ENCODE assay signal across 10 cellular contexts in the genomic region with DNA sequence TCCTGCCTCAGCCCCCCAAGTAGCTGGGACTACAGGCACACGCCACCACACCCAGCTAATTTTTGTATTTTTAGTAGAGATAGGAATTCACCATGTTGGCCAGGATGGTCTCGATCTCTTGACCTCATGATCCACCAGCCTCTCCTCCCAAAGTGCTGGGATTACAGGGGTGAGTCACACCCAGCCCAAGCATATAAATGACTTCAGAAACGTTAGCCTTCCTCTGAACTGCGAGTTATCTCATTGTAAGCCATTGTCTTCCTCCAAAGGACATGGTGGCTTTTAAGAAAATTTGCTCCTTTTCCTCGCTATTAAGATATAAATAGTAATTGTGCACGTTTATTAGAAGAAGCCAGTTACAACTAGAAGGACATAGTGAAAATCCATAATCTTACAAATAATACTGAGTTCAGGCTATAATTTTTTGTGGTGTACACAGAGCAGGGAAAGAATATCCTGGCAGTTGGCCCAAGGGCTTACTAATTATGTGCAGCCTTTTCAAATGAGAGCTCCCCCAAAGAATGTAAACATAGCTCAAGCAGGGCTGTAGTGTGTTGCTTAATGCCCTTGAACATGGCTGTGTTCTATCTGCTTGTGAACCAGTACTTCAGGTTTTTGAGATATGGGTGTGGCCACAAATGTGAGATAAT.
DNase-seq lines count a peak whose midpoint lies in the region; ATAC-seq and TF ChIP-seq lines count a peak whose summit lies in the region.
"Had no signal": no experiment of that assay in that cellular context is flagged by ENCODE, and none has a peak within 500 bp of the region (broad histone marks: within the 10 kb centered on the region; RNA-seq: fewer than 3 reads in every experiment).

No MANE protein-coding gene starts in this region.

- TF ChIP-seq RAD21 in HCT116 (IDR thresholded peaks at IDR 0.05; ENCODE audit: low read depth), result no peak

- DNase-seq in HCT116 (ENCODE audit: low read depth, low spot score) (peak; percentile 10), NCI-H226 (peak; percentile 84), epithelial cell of esophagus (ENCODE audit: low read depth) (peak; percentile 97), skeletal muscle cell (ENCODE audit: low read depth) (peak; percentile 86), sciatic nerve (ENCODE audit: low spot score) (no peak)
- DNase-seq: spleen had no signal

- no peak for TF ChIP-seq POLR2A in HCT116 (IDR thresholded peaks at IDR 0.05; ENCODE audit: borderline replicate concordance, extremely low read depth, insufficient read depth, insufficient read length)

- ATAC-seq in HCT116 (peak; percentile 70; the same call in 1 of the 2 replicates), sciatic nerve (no peak), GM18511 (IDR thresholded peaks at IDR 0.05; ENCODE audit: unreplicated experiment) (no peak), GM21528 (IDR thresholded peaks at IDR 0.05; ENCODE audit: low FRiP score, unreplicated experiment) (no peak), HG03432 (IDR thresholded peaks at IDR 0.05; ENCODE audit: unreplicated experiment) (no peak)

- POLR2A ChIA-PET in HCT116 (lab: Charles Lee), result interaction anchor here (1.2 kb wide), 1 partner anchor 22 kb away, joined by 5 read pairs; no protein-coding TSS in a partner anchor

- H3K4me3 ChIP-seq in HCT116 (replicated peaks in 1 of 2; ENCODE audit: low read depth in 1 of 2, low read length in 2 of 2) (no peak overlapping the region), epithelial cell of esophagus (ENCODE audit: low read length) (no peak overlapping the region), skeletal muscle cell (ENCODE audit: low read depth, low read length) (no peak overlapping the region)
- H3K4me3 ChIP-seq: Peyer's patch, spleen had no signal

- H3K27ac ChIP-seq in HCT116 (ENCODE audit: low read depth, low read length), result peak overlapping the region; percentile 15; the same call in 1 of the 2 replicates
- H3K27ac ChIP-seq: spleen had no signal

- no peak overlapping the region for H3K9ac ChIP-seq in HCT116 (ENCODE audit: low read length)

- H3K9me3 ChIP-seq in HCT116 (ENCODE audit: control insufficient read depth in 1 of 2, insufficient read depth in 1 of 2, low read depth in 1 of 2, low read length in 2 of 2), result no peaks in the 10 kb centered on the region
- H3K9me3 ChIP-seq: Peyer's patch, spleen had no signal

- H3K79me2 ChIP-seq in HCT116 (ENCODE audit: insufficient read depth, low read length), result no peaks in the 10 kb centered on the region

- no peak overlapping the region for H2AFZ ChIP-seq in HCT116 (ENCODE audit: low read depth, low read length, poor library complexity, severe bottlenecking)

- no peak for TF ChIP-seq CTCF in HCT116 (IDR thresholded peaks at IDR 0.05 in 2 of 3, conservative IDR thresholded peaks at IDR 0.05 in 1 of 3; ENCODE audit: borderline replicate concordance in 1 of 3, insufficient read depth in 1 of 3, low read depth in 2 of 3, low read length in 2 of 3)
- TF ChIP-seq CTCF in epithelial cell of esophagus (IDR thresholded peaks at IDR 0.05; ENCODE audit: insufficient read depth, low read depth, low read length, missing control alignments), result no peak

- no peaks in the 10 kb centered on the region for H4K20me1 ChIP-seq in HCT116 (ENCODE audit: insufficient read depth)

- RAD21 ChIA-PET in HCT116 (lab: Charles Lee; ENCODE audit: low non-redundant PET in 1 of 2, low total read pairs in 2 of 2, uncharacterized antibody in 2 of 2, unreplicated experiment in 2 of 2), result interaction anchor here (0.6 to 0.7 kb wide), 2 partner anchors 321 to 722 kb away, joined by 3 to 7 read pairs; no protein-coding TSS in a partner anchor

- H3K4me2 ChIP-seq in HCT116 (ENCODE audit: low read length), result peak overlapping the region; percentile 31

- no peaks in the 10 kb centered on the region for H3K9me2 ChIP-seq in HCT116 (ENCODE audit: insufficient read depth)

- H3K27me3 ChIP-seq in HCT116 (ENCODE audit: insufficient read depth, low read length), result no peaks in the 10 kb centered on the region
- H3K27me3 ChIP-seq: Peyer's patch, spleen had no signal

- peaks cover 15 to 25% of the 10 kb centered on the region in 2 experiments for H3K4me1 ChIP-seq in HCT116 (ENCODE audit: control insufficient read depth in 1 of 2, insufficient read depth in 2 of 2, low read length in 2 of 2)
- H3K4me1 ChIP-seq: spleen had no signal

- intact Hi-C loops in HCT116 (cut with micrococcal nuclease), result no loop called here
- intact Hi-C loops in sciatic nerve (cut with DNase I), result no loop called here

- CTCF ChIA-PET in HCT116 (lab: Charles Lee), result no interaction called here

- no TSS peak for BruUV-seq in HCT116 (replicated peaks; lab: Mats Ljungman, UMichigan)

- H3K36me3 ChIP-seq in HCT116 (ENCODE audit: control insufficient read depth in 1 of 2, insufficient read depth in 2 of 2, low read length in 2 of 2), result no peaks in the 10 kb centered on the region
- H3K36me3 ChIP-seq: Peyer's patch, spleen had no signal

TF ChIP-seq in HCT116, 20 proteins besides CTCF, POLR2A, EP300 and RAD21:
- TF ChIP-seq YY1 (IDR thresholded peaks at IDR 0.05; ENCODE audit: extremely low read depth, insufficient replicate concordance, low read depth, low read length) (peak; percentile 24), JUND (IDR thresholded peaks at IDR 0.05) (no peak), CEBPB (IDR thresholded peaks at IDR 0.05; ENCODE audit: low read depth) (peak; percentile 79), SP1 (IDR thresholded peaks at IDR 0.05; ENCODE audit: low read depth) (0 out of 2 replicates have a peak, but pooled peaks have one; percentile 14)
